In genomic region chr2:159091381-159091780, GRCh38 we compare ENCODE assay signal across 1 cellular context.
TF ChIP-seq lines count a peak whose summit lies in the region.

No MANE protein-coding gene starts in this region.

TF ChIP-seq in GM12878, 131 proteins besides CTCF, POLR2A, EP300 and RAD21 (continued from another document):
- TF ChIP-seq PRDM15 (CRISPR knock-in tag; IDR thresholded peaks at IDR 0.05) (no peak), PML (IDR thresholded peaks at IDR 0.05; ENCODE audit: low read length) (no peak), FOXM1 (IDR thresholded peaks at IDR 0.05; ENCODE audit: low read depth, low read length) (no peak), KAT2A (conservative IDR thresholded peaks at IDR 0.05; ENCODE audit: control insufficient read depth, low read depth, low read length) (no peak), CEBPZ (IDR thresholded peaks at IDR 0.05; ENCODE audit: low read depth, low read length) (no peak)
TF ChIP-seq in GM12878: peak in this region for 0.
